Comparison of ENCODE assay signal across 27 cellular contexts in genomic region chr18:62605685-62606084, GRCh38.
"Had no signal": no experiment of that assay in that cellular context is flagged by ENCODE, and none has a peak within 500 bp of the region (broad histone marks: within the 10 kb centered on the region; RNA-seq: fewer than 3 reads in every experiment).

No MANE protein-coding gene starts in this region.

- H3K4me1 ChIP-seq: breast epithelium, esophagus squamous epithelium, vagina had no signal

- H3K27ac ChIP-seq: breast epithelium, epithelial cell of prostate, esophagus squamous epithelium, neutrophil, sigmoid colon, upper lobe of left lung, vagina had no signal

- H3K4me3 ChIP-seq: breast epithelium, esophagus squamous epithelium, sigmoid colon, upper lobe of left lung, vagina had no signal

- ATAC-seq: activated CD4-positive, alpha-beta T cell treated with anti-CD3 and anti-CD28 coated beads for 36 hours; activated CD8-positive, alpha-beta memory T cell treated with anti-CD3 and anti-CD28 coated beads, Interleukin-2, amount 10 ng/mL, durations not matched to agents 7 days and 5 days; activated CD8-positive, alpha-beta T cell treated with anti-CD3 and anti-CD28 coated beads, Interleukin-2, amount 10 ng/mL, durations not matched to agents 7 days and 5 days; activated naive CD4-positive, alpha-beta T cell treated with anti-CD3 and anti-CD28 coated beads, Interleukin-2, amount 50 U/mL, for 72 hours; left ventricle myocardium superior; natural killer cell; stimulated activated memory B cell treated with anti-CD40 and anti-IgM and Interleukin-4, amounts not matched to agents 10 μg/mL and 1 μg/mL and 100 μg/mL, for 72 hours; stimulated activated naive CD8-positive, alpha-beta T cell treated with anti-CD3 and anti-CD28 coated beads, Interleukin-15, amount 100 ng/mL, for 72 hours had no signal

- H3K9me3 ChIP-seq: esophagus squamous epithelium, neutrophil, sigmoid colon, upper lobe of left lung, vagina had no signal

- H3K36me3 ChIP-seq: breast epithelium, esophagus squamous epithelium, neutrophil, sigmoid colon, upper lobe of left lung, vagina had no signal

- H3K27me3 ChIP-seq: breast epithelium, upper lobe of left lung, vagina had no signal

- DNase-seq: activated CD4-positive, alpha-beta T cell treated with anti-CD3 and anti-CD28 coated beads for 36 hours; activated CD4-positive, CD25-positive, alpha-beta regulatory T cell; activated CD8-positive, alpha-beta memory T cell treated with anti-CD3 and anti-CD28 coated beads, Interleukin-2, amount 10 ng/mL, durations not matched to agents 7 days and 5 days; activated CD8-positive, alpha-beta T cell treated with anti-CD3 and anti-CD28 coated beads, Interleukin-2, amount 10 ng/mL, durations not matched to agents 7 days and 5 days; activated naive CD4-positive, alpha-beta T cell; activated T-cell treated with anti-CD3 and anti-CD28 coated beads, Interleukin-2, amount 50 U/mL, for 48 hours; central memory CD4-positive, alpha-beta T cell; dermis blood vessel endothelial cell; effector CD8-positive, alpha-beta T cell; esophagus squamous epithelium; foreskin melanocyte; left ventricle myocardium superior; midbrain; natural killer cell; sigmoid colon; small intestine; stimulated activated CD4-positive, alpha-beta T cell treated with anti-CD3 and anti-CD28 coated beads, Interleukin-1b, Interleukin-23, amount 100 ng/mL, for 48 hours; stimulated activated CD4-positive, alpha-beta T cell treated with anti-CD3 and anti-CD28 coated beads, Interleukin-4, amount 100 ng/mL, for 4 hours; stimulated activated CD8-positive, alpha-beta memory T cell treated with anti-CD3 and anti-CD28 coated beads, Interleukin-4, amount 100 ng/mL, for 48 hours; stimulated activated naive CD8-positive, alpha-beta T cell treated with anti-CD3 and anti-CD28 coated beads, Interleukin-15, amount 100 ng/mL, for 72 hours; upper lobe of left lung had no signal
